In the genomic region with DNA sequence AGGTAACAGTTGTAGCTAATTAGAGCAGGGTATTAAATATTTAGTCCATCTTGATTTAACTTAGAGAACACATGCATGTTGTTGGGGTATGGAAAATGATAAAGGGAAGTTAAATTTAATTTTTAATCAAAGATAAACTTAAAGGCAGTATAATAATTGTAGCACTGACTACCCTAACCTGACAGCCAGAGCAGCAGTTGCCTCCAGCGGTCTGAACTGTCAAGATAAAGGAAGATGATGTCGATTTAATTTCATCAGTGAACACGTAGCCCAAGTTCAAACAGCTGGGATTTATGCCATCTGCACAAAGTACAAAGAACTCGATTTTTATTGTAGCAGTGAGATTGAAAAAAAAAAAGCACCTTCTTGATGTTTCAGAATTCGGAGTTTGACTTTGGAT, we compare ENCODE assay signal across 29 cellular contexts.
"Had no signal": no experiment of that assay in that cellular context is flagged by ENCODE, and none has a peak within 500 bp of the region (broad histone marks: within the 10 kb centered on the region; RNA-seq: fewer than 3 reads in every experiment).

No MANE protein-coding gene starts in this region.

- DNase-seq: activated CD4-positive, alpha-beta T cell treated with anti-CD3 and anti-CD28 coated beads, Interleukin-2, amount 10 ng/mL, durations not matched to agents 24 days and 14 days; activated CD4-positive, alpha-beta T cell treated with anti-CD3 and anti-CD28 coated beads, Interleukin-2, amount 50 U/mL, for 4 hours; activated CD8-positive, alpha-beta T cell treated with anti-CD3 and anti-CD28 coated beads for 36 hours; activated gamma-delta T cell; activated naive CD4-positive, alpha-beta T cell treated with Interleukin-2 at 50 U/mL for 16 hours; activated naive CD8-positive, alpha-beta T cell treated with anti-CD3 and anti-CD28 coated beads, Interleukin-2, amount 10 ng/mL, durations not matched to agents 7 days and 5 days; activated T-cell treated with anti-CD3 and anti-CD28 coated beads, Interleukin-2, amount 50 U/mL, for 1 hour; activated T-cell treated with anti-CD3 and anti-CD28 coated beads, Interleukin-2, amount 50 U/mL, for 72 hours; amygdala; Karpas-422; KBM-7; NCI-H1048; NCI-H187; NCI-H2029 treated with DMSO at 0.1 percent for 48 hours; NCI-H2107; NCI-H2171; NCI-H510A treated with DMSO at 0.1 percent for 48 hours; NCI-H526 treated with DMSO at 0.1 percent for 48 hours; NK-92 treated with Interleukin-12 subunit alpha and Interleukin-12 subunit beta, amount 100 ng/mL, for 24 hours; PC-3; Peyer's patch; RPMI8226; T1000; WERI-Rb-1 had no signal

- ATAC-seq: activated CD8-positive, alpha-beta T cell treated with anti-CD3 and anti-CD28 coated beads for 36 hours; activated T-cell treated with anti-CD3 and anti-CD28 coated beads, Interleukin-2, amount 50 U/mL, for 72 hours; activated T-helper 17 cell treated with anti-CD3 and anti-CD28 coated beads, Interleukin-2, amount 50 U/mL, for 72 hours; PC-3 had no signal

- H3K36me3 ChIP-seq: ascending aorta, breast epithelium, Peyer's patch, SJSA1, WERI-Rb-1 had no signal

- H3K4me1 Mint-ChIP-seq: activated CD4-positive, alpha-beta T cell treated with anti-CD3 and anti-CD28 coated beads, Interleukin-2, amount 10 ng/mL, durations not matched to agents 24 days and 14 days; activated naive CD4-positive, alpha-beta T cell treated with anti-CD3 and anti-CD28 coated beads, Interleukin-2, amount 50 U/mL, for 24 hours; activated naive CD8-positive, alpha-beta T cell treated with anti-CD3 and anti-CD28 coated beads, Interleukin-2, amount 10 ng/mL, durations not matched to agents 7 days and 5 days; activated T-helper 17 cell treated with anti-CD3 and anti-CD28 coated beads, Interleukin-2, amount 50 U/mL, for 72 hours had no signal

- H3K36me3 Mint-ChIP-seq: activated naive CD4-positive, alpha-beta T cell treated with anti-CD3 and anti-CD28 coated beads, Interleukin-2, amount 50 U/mL, for 24 hours; activated naive CD8-positive, alpha-beta T cell treated with anti-CD3 and anti-CD28 coated beads, Interleukin-2, amount 10 ng/mL, durations not matched to agents 7 days and 5 days had no signal

- H3K4me1 ChIP-seq: ascending aorta, breast epithelium, Peyer's patch, SJSA1 had no signal

- H3K27ac ChIP-seq: ascending aorta, breast epithelium, Peyer's patch, SJSA1, WERI-Rb-1 had no signal

- H3K9me3 ChIP-seq: ascending aorta, Peyer's patch, SJSA1 had no signal

- H3K27ac Mint-ChIP-seq: activated CD4-positive, alpha-beta T cell treated with anti-CD3 and anti-CD28 coated beads, Interleukin-2, amount 10 ng/mL, durations not matched to agents 24 days and 14 days; activated CD8-positive, alpha-beta T cell treated with anti-CD3 and anti-CD28 coated beads for 36 hours; activated naive CD4-positive, alpha-beta T cell treated with anti-CD3 and anti-CD28 coated beads, Interleukin-2, amount 50 U/mL, for 24 hours; activated naive CD8-positive, alpha-beta T cell treated with anti-CD3 and anti-CD28 coated beads, Interleukin-2, amount 10 ng/mL, durations not matched to agents 7 days and 5 days; activated T-cell treated with anti-CD3 and anti-CD28 coated beads, Interleukin-2, amount 50 U/mL, for 72 hours; activated T-helper 17 cell treated with anti-CD3 and anti-CD28 coated beads, Interleukin-2, amount 50 U/mL, for 72 hours had no signal

- H3K27me3 ChIP-seq: ascending aorta, breast epithelium, Peyer's patch, SJSA1 had no signal

- H3K4me3 Mint-ChIP-seq: activated CD4-positive, alpha-beta T cell treated with anti-CD3 and anti-CD28 coated beads, Interleukin-2, amount 10 ng/mL, durations not matched to agents 24 days and 14 days; activated CD8-positive, alpha-beta T cell treated with anti-CD3 and anti-CD28 coated beads for 36 hours; activated naive CD4-positive, alpha-beta T cell treated with anti-CD3 and anti-CD28 coated beads, Interleukin-2, amount 50 U/mL, for 24 hours; activated naive CD8-positive, alpha-beta T cell treated with anti-CD3 and anti-CD28 coated beads, Interleukin-2, amount 10 ng/mL, durations not matched to agents 7 days and 5 days; activated T-cell treated with anti-CD3 and anti-CD28 coated beads, Interleukin-2, amount 50 U/mL, for 72 hours; activated T-helper 17 cell treated with anti-CD3 and anti-CD28 coated beads, Interleukin-2, amount 50 U/mL, for 72 hours had no signal

- H3K4me3 ChIP-seq: ascending aorta, breast epithelium, Peyer's patch, SJSA1 had no signal

- H3K27me3 Mint-ChIP-seq: activated CD4-positive, alpha-beta T cell treated with anti-CD3 and anti-CD28 coated beads, Interleukin-2, amount 10 ng/mL, durations not matched to agents 24 days and 14 days; activated CD8-positive, alpha-beta T cell treated with anti-CD3 and anti-CD28 coated beads for 36 hours; activated naive CD4-positive, alpha-beta T cell treated with anti-CD3 and anti-CD28 coated beads, Interleukin-2, amount 50 U/mL, for 24 hours; activated naive CD8-positive, alpha-beta T cell treated with anti-CD3 and anti-CD28 coated beads, Interleukin-2, amount 10 ng/mL, durations not matched to agents 7 days and 5 days had no signal
